9 cellular contexts compared by ENCODE assay signal in genomic region chr3:4584537-4585249, GRCh38.
A peak's percentile ranks its signal among the peaks of the same experiment; 100 is the strongest.
DNase-seq lines count a peak whose midpoint lies in the region; ATAC-seq, FAIRE-seq and TF ChIP-seq lines count a peak whose summit lies in the region.
"Had no signal": no experiment of that assay in that cellular context is flagged by ENCODE, and none has a peak within 500 bp of the region (broad histone marks: within the 10 kb centered on the region; RNA-seq: fewer than 3 reads in every experiment).

No MANE protein-coding gene starts in this region.

- 14 to 15% methylated on average over 10 of the region's 10 CpGs for WGBS in aorta, 2 donors

- H3K9me3 ChIP-seq in MG63 = no peaks in the 10 kb centered on the region
- no peaks in the 10 kb centered on the region for H3K9me3 ChIP-seq in aorta (ENCODE audit: control insufficient read depth, low read length)
- H3K9me3 ChIP-seq: adrenal gland had no signal

- H3K4me1 ChIP-seq in aorta (ENCODE audit: control insufficient read depth in 1 of 2, insufficient read depth in 2 of 2, low read length in 2 of 2) = peaks cover 5 to 16% of the 10 kb centered on the region in 2 donors

- peak; percentile 32 for FAIRE-seq in A204.1 (lab: Jason Lieb, UNC)

- H3K36me3 ChIP-seq in MG63 (no peaks in the 10 kb centered on the region), brain microvascular endothelial cell (replicated peaks) (no peaks in the 10 kb centered on the region), aorta (ENCODE audit: control insufficient read depth in 1 of 2, insufficient read depth in 2 of 2, low read length in 1 of 2) (no peaks in the 10 kb centered on the region)
- H3K36me3 ChIP-seq: adrenal gland had no signal

- peak overlapping the region; percentile 36 for H3K4me3 ChIP-seq in MG63
- H3K4me3 ChIP-seq in brain microvascular endothelial cell (ENCODE audit: low read depth, low read length) = peak overlapping the region; percentile 26
- peak overlapping the region; percentile 36 to 52 for H3K4me3 ChIP-seq in aorta (ENCODE audit: low read length in 2 of 2)

- H3K27me3 ChIP-seq in MG63 (no peaks in the 10 kb centered on the region), brain microvascular endothelial cell (replicated peaks) (no peaks in the 10 kb centered on the region), aorta (ENCODE audit: control insufficient read depth in 1 of 2, insufficient read depth in 2 of 2, low read length in 1 of 2) (no peaks in the 10 kb centered on the region)
- H3K27me3 ChIP-seq: adrenal gland had no signal

- in situ Hi-C loops in brain microvascular endothelial cell (cut with HindIII; ENCODE audit: low pct_ligation_motif_present, low sequenced_read_pairs) = no loop called here

- peak; percentile 22 for TF ChIP-seq CTCF in brain microvascular endothelial cell (IDR thresholded peaks at IDR 0.05; ENCODE audit: low read depth, low read length, missing control alignments)

- DNase-seq in MG63 (peak; percentile 16), brain microvascular endothelial cell (peak; percentile 25), mucosa of gallbladder (ENCODE audit: low spot score) (peak; percentile 24), aorta (peak in 1 of 2 donors; percentile 54), middle frontal gyrus (ENCODE audit: extremely low spot score, low spot score) (no peak), posterior vena cava (ENCODE audit: low spot score) (no peak)

- ATAC-seq in GM18870 (IDR thresholded peaks at IDR 0.05; ENCODE audit: unreplicated experiment) (peak; percentile 47), aorta (ENCODE audit: low FRiP score) (peak; percentile 67)

- H3K27ac ChIP-seq in brain microvascular endothelial cell (no peak overlapping the region), aorta (ENCODE audit: low read depth in 1 of 2, low read length in 2 of 2) (peak overlapping the region; percentile 92 to 98)

- intact Hi-C loops in aorta (cut with DNase I) (loop anchor here (5.0 to 10.0 kb wide), 5 partner anchors 48 to 232 kb away; partner anchors contain the start of gene ITPR1 (in 2 of the 2)), posterior vena cava (cut with DNase I) (loop anchor here in 1 of 2 donors (5.0 kb wide), 1 partner anchor 92 kb away; the partner anchor contains the start of gene ITPR1)

Comparison
In these comparisons a context has a peak if more than half of its experiments do, and no peak if none do; other contexts are left out.
1. DNase-seq: peak in MG63 (single experiment), brain microvascular endothelial cell (single experiment) and mucosa of gallbladder (single experiment); none in middle frontal gyrus (single experiment) and posterior vena cava (single experiment).
2. Peak in every context shown above with its lines, with median percentiles within 50 percentile points of each other: H3K4me3 ChIP-seq.